Comparison of ENCODE assay signal across 19 cellular contexts in the genomic region with DNA sequence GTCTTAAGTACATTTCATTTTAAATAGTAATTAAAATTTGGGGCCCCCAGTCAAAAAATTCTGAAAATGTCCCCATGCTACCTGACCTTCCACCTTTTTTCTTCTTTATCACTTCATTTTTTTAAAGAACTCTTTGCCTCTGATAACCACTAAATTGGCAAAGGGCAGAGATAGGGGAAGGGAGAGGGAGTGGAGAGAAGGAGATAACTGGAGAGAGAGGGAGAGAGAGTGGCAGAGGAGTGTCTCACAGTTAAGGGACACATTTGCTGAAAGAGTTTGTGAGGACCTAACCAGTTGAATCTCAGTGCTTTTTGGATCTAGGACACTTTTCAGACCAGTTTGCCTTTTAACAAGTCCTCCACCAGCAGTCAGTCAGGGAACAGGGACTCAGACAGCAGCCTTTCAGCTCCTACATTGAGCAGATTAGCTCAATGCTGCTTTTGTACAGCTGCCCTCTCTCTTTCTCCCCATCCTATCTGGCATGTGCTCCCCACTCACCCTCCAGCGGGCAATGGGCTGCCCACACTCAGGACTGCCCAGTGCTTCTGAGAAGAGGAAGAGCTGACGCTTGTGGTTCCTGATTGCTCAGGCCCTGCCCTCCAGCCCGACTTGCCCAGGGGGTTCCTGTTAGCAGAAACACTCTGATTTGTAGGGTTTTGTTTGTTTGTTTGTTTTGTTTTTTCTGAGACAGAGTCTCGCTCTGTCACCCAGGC. TPM values are rescaled to one million over a fixed set of nuclear protein-coding genes. Genes with fewer than 3 reads are reported as not detected.
DNase-seq lines count a peak whose midpoint lies in the region; ATAC-seq and TF ChIP-seq lines count a peak whose summit lies in the region.
"Had no signal": no experiment of that assay in that cellular context is flagged by ENCODE, and none has a peak within 500 bp of the region (broad histone marks: within the 10 kb centered on the region; RNA-seq: fewer than 3 reads in every experiment).

No MANE protein-coding gene starts in this region.

- H3K36me3 Mint-ChIP-seq in dendritic cell treated with granulocyte-macrophage colony-stimulating factor and Interleukin-4, amounts not matched to agents 40 ng/mL and 50 ng/mL, for 4 days (ENCODE audit: low read depth): peaks cover 29% of the 10 kb centered on the region
- H3K36me3 Mint-ChIP-seq in stimulated activated naive B cell treated with anti-CD40 and anti-IgM and Interleukin-4, amounts not matched to agents 10 μg/mL and 1 μg/mL and 100 μg/mL, for 72 hours: peaks cover 28 to 50% of the 10 kb centered on the region in 2 donors
- peaks cover 26% of the 10 kb centered on the region for H3K36me3 Mint-ChIP-seq in activated T-helper 1 cell treated with anti-CD3 and anti-CD28 coated beads, Interleukin-12 subunit alpha, Interleukin-12 subunit beta, Interleukin-2, Interleukin-4 antibody, amounts not matched to agents 30 ng/mL and 10 ng/mL and 1 ng/mL, durations not matched to agents 14 hours and 24 hours and 36 hours (ENCODE audit: low read depth)
- peaks cover 24% of the 10 kb centered on the region for H3K36me3 Mint-ChIP-seq in chondrocyte (ENCODE audit: low read depth)

- H3K9me3 ChIP-seq in esophagus squamous epithelium: no peaks in the 10 kb centered on the region
- H3K9me3 ChIP-seq: colonic mucosa had no signal

- peaks cover 40% of the 10 kb centered on the region for H3K4me1 Mint-ChIP-seq in dendritic cell treated with granulocyte-macrophage colony-stimulating factor and Interleukin-4, amounts not matched to agents 40 ng/mL and 50 ng/mL, for 4 days (ENCODE audit: low read depth)
- H3K4me1 Mint-ChIP-seq in stimulated activated naive B cell treated with anti-CD40 and anti-IgM and Interleukin-4, amounts not matched to agents 10 μg/mL and 1 μg/mL and 100 μg/mL, for 72 hours: peaks cover 0 to 2% of the 10 kb centered on the region in 2 donors
- H3K4me1 Mint-ChIP-seq in activated T-helper 1 cell treated with anti-CD3 and anti-CD28 coated beads, Interleukin-12 subunit alpha, Interleukin-12 subunit beta, Interleukin-2, Interleukin-4 antibody, amounts not matched to agents 30 ng/mL and 10 ng/mL and 1 ng/mL, durations not matched to agents 14 hours and 24 hours and 36 hours (ENCODE audit: low read depth): peaks cover 11% of the 10 kb centered on the region
- H3K4me1 Mint-ChIP-seq in chondrocyte (ENCODE audit: low read depth): no peaks in the 10 kb centered on the region

- H3K27ac Mint-ChIP-seq in dendritic cell treated with granulocyte-macrophage colony-stimulating factor and Interleukin-4, amounts not matched to agents 40 ng/mL and 50 ng/mL, for 4 days: peak overlapping the region; percentile 85
- peak overlapping the region; percentile 53 for H3K27ac Mint-ChIP-seq in stimulated activated naive B cell treated with anti-CD40 and anti-IgM and Interleukin-4, amounts not matched to agents 10 μg/mL and 1 μg/mL and 100 μg/mL, for 72 hours
- no peak overlapping the region for H3K27ac Mint-ChIP-seq in activated T-helper 1 cell treated with anti-CD3 and anti-CD28 coated beads, Interleukin-12 subunit alpha, Interleukin-12 subunit beta, Interleukin-2, Interleukin-4 antibody, amounts not matched to agents 30 ng/mL and 10 ng/mL and 1 ng/mL, durations not matched to agents 14 hours and 24 hours and 36 hours
- no peak overlapping the region for H3K27ac Mint-ChIP-seq in chondrocyte (ENCODE audit: unreplicated experiment)

- no peaks in the 10 kb centered on the region for H3K4me1 ChIP-seq in esophagus squamous epithelium
- H3K4me1 ChIP-seq: colonic mucosa had no signal

- H3K4me3 Mint-ChIP-seq in dendritic cell treated with granulocyte-macrophage colony-stimulating factor and Interleukin-4, amounts not matched to agents 40 ng/mL and 50 ng/mL, for 4 days: peak overlapping the region; percentile 11
- no peak overlapping the region for H3K4me3 Mint-ChIP-seq in stimulated activated naive B cell treated with anti-CD40 and anti-IgM and Interleukin-4, amounts not matched to agents 10 μg/mL and 1 μg/mL and 100 μg/mL, for 72 hours
- H3K4me3 Mint-ChIP-seq in activated T-helper 1 cell treated with anti-CD3 and anti-CD28 coated beads, Interleukin-12 subunit alpha, Interleukin-12 subunit beta, Interleukin-2, Interleukin-4 antibody, amounts not matched to agents 30 ng/mL and 10 ng/mL and 1 ng/mL, durations not matched to agents 14 hours and 24 hours and 36 hours: no peak overlapping the region
- H3K4me3 Mint-ChIP-seq in chondrocyte (ENCODE audit: unreplicated experiment): no peak overlapping the region

- ATAC-seq in stimulated activated naive B cell treated with anti-CD40 and anti-IgM and Interleukin-4, amounts not matched to agents 10 μg/mL and 1 μg/mL and 100 μg/mL, for 72 hours (replicated peaks): no peak
- ATAC-seq: HCT116, Panc1 had no signal

- peaks cover 2% of the 10 kb centered on the region for H3K27me3 Mint-ChIP-seq in dendritic cell treated with granulocyte-macrophage colony-stimulating factor and Interleukin-4, amounts not matched to agents 40 ng/mL and 50 ng/mL, for 4 days
- H3K27me3 Mint-ChIP-seq in stimulated activated naive B cell treated with anti-CD40 and anti-IgM and Interleukin-4, amounts not matched to agents 10 μg/mL and 1 μg/mL and 100 μg/mL, for 72 hours: no peaks in the 10 kb centered on the region
- H3K27me3 Mint-ChIP-seq in activated T-helper 1 cell treated with anti-CD3 and anti-CD28 coated beads, Interleukin-12 subunit alpha, Interleukin-12 subunit beta, Interleukin-2, Interleukin-4 antibody, amounts not matched to agents 30 ng/mL and 10 ng/mL and 1 ng/mL, durations not matched to agents 14 hours and 24 hours and 36 hours (ENCODE audit: insufficient read depth): peaks cover 15% of the 10 kb centered on the region
- H3K27me3 Mint-ChIP-seq in chondrocyte (ENCODE audit: low read depth): no peaks in the 10 kb centered on the region

- peaks cover under 1% of the 10 kb centered on the region for H3K9me3 Mint-ChIP-seq in dendritic cell treated with granulocyte-macrophage colony-stimulating factor and Interleukin-4, amounts not matched to agents 40 ng/mL and 50 ng/mL, for 4 days
- no peaks in the 10 kb centered on the region for H3K9me3 Mint-ChIP-seq in stimulated activated naive B cell treated with anti-CD40 and anti-IgM and Interleukin-4, amounts not matched to agents 10 μg/mL and 1 μg/mL and 100 μg/mL, for 72 hours
- peaks cover 1% of the 10 kb centered on the region for H3K9me3 Mint-ChIP-seq in activated T-helper 1 cell treated with anti-CD3 and anti-CD28 coated beads, Interleukin-12 subunit alpha, Interleukin-12 subunit beta, Interleukin-2, Interleukin-4 antibody, amounts not matched to agents 30 ng/mL and 10 ng/mL and 1 ng/mL, durations not matched to agents 14 hours and 24 hours and 36 hours
- H3K9me3 Mint-ChIP-seq in chondrocyte (ENCODE audit: low read depth): peaks cover under 1% of the 10 kb centered on the region

- intact Hi-C loops in dendritic cell treated with granulocyte-macrophage colony-stimulating factor and Interleukin-4, amounts not matched to agents 40 ng/mL and 50 ng/mL, for 4 days (cut with micrococcal nuclease): no loop called here
- intact Hi-C loops in activated T-helper 1 cell treated with anti-CD3 and anti-CD28 coated beads, Interleukin-12 subunit alpha, Interleukin-12 subunit beta, Interleukin-2, Interleukin-4 antibody, amounts not matched to agents 30 ng/mL and 10 ng/mL and 1 ng/mL, durations not matched to agents 14 hours and 24 hours and 36 hours (cut with micrococcal nuclease): no loop called here
- intact Hi-C loops in esophagus squamous epithelium (cut with DNase I): no loop called here

- H3K4me3 ChIP-seq in esophagus squamous epithelium: no peak overlapping the region
- H3K4me3 ChIP-seq: colonic mucosa, tibial nerve had no signal

- TF ChIP-seq CTCF in chondrocyte (IDR thresholded peaks at IDR 0.05) (no peak), esophagus squamous epithelium (IDR thresholded peaks at IDR 0.05) (no peak)

- WGBS in esophagus squamous epithelium, 2 donors: 81 to 83% methylated on average over 4 of the region's 4 CpGs

- peak overlapping the region; percentile 18 for H3K27ac ChIP-seq in layer of hippocampus (ENCODE audit: low read depth, low read length)
- H3K27ac ChIP-seq in esophagus squamous epithelium: no peak overlapping the region
- H3K27ac ChIP-seq: colonic mucosa had no signal

- no peak for TF ChIP-seq POLR2A in esophagus squamous epithelium (IDR thresholded peaks at IDR 0.05)

- DNase-seq in NOMO-1 treated with DMSO at 0.1 percent for 48 hours (lab: John Stamatoyannopoulos, UW; ENCODE audit: unreplicated experiment) (peak; percentile 29), chondrocyte (ENCODE audit: low spot score) (no peak), NCI-H748 (lab: John Stamatoyannopoulos, UW; ENCODE audit: unreplicated experiment) (no peak), esophagus squamous epithelium (lab: John Stamatoyannopoulos, UW) (no peak)
- DNase-seq in stimulated activated naive B cell treated with anti-CD40 and anti-IgM and Interleukin-4, amounts not matched to agents 10 μg/mL and 1 μg/mL and 100 μg/mL, for 72 hours: no peak
- no peak for DNase-seq in activated T-helper 1 cell treated with anti-CD3 and anti-CD28 coated beads, Interleukin-12 subunit alpha, Interleukin-12 subunit beta, Interleukin-2, Interleukin-4 antibody, amounts not matched to agents 30 ng/mL and 10 ng/mL and 1 ng/mL, durations not matched to agents 14 hours and 24 hours and 36 hours (ENCODE audit: low spot score)
- DNase-seq: activated CD4-positive, CD25-positive, alpha-beta regulatory T cell; activated gamma-delta T cell; colonic mucosa; kidney; MM.1S; NCI-H2081 treated with DMSO at 0.1 percent for 48 hours; NCI-H524; SW 1271 had no signal

- no peaks in the 10 kb centered on the region for H3K27me3 ChIP-seq in layer of hippocampus (ENCODE audit: control insufficient read depth, insufficient read depth, low read length)
- no peaks in the 10 kb centered on the region for H3K27me3 ChIP-seq in esophagus squamous epithelium
- H3K27me3 ChIP-seq: colonic mucosa, tibial nerve had no signal

- peaks cover 0 to 27% (median 0%) of the 10 kb centered on the region in 3 donors for H3K36me3 ChIP-seq in esophagus squamous epithelium
- H3K36me3 ChIP-seq: colonic mucosa had no signal

RNA-seq across cellular contexts. Expression of a gene that starts 14.4 kb away (rescaled TPM):
- 3.9 and 4.6 TPM in 2 replicates for total RNA-seq in activated T-helper 1 cell treated with anti-CD3 and anti-CD28 coated beads, Interleukin-12 subunit alpha, Interleukin-12 subunit beta, Interleukin-2, Interleukin-4 antibody, amounts not matched to agents 30 ng/mL and 10 ng/mL and 1 ng/mL, durations not matched to agents 14 hours and 24 hours and 36 hours
- total RNA-seq in chondrocyte: 6.8 to 9.2 TPM (median 8.3 TPM) in 3 replicates
- 1 to 10 TPM in 2 of 4 donors, under 1 TPM in 2; 0.27 to 4.1 (median 1.2) TPM for total RNA-seq in esophagus squamous epithelium

Comparison
In these comparisons a context has a peak if more than half of its experiments do, and no peak if none do; other contexts are left out.
1. H3K27ac Mint-ChIP-seq: peak in dendritic cell treated with granulocyte-macrophage colony-stimulating factor and Interleukin-4, amounts not matched to agents 40 ng/mL and 50 ng/mL, for 4 days (single experiment) and stimulated activated naive B cell treated with anti-CD40 and anti-IgM and Interleukin-4, amounts not matched to agents 10 μg/mL and 1 μg/mL and 100 μg/mL, for 72 hours (single experiment); none in activated T-helper 1 cell treated with anti-CD3 and anti-CD28 coated beads, Interleukin-12 subunit alpha, Interleukin-12 subunit beta, Interleukin-2, Interleukin-4 antibody, amounts not matched to agents 30 ng/mL and 10 ng/mL and 1 ng/mL, durations not matched to agents 14 hours and 24 hours and 36 hours (single experiment) and chondrocyte (single experiment).